Comparison of ENCODE assay signal across 8 cellular contexts in genomic region chr3:129161860-129162271, GRCh38. TPM values are rescaled to one million over a fixed set of nuclear protein-coding genes. Genes with fewer than 3 reads are reported as not detected.
DNase-seq lines count a peak whose midpoint lies in the region; ATAC-seq and TF ChIP-seq lines count a peak whose summit lies in the region.

No MANE protein-coding gene starts in this region.

- H3K27ac ChIP-seq in right cardiac atrium (ENCODE audit: low read length) (peak overlapping the region; percentile 97), gastrocnemius medialis (peak overlapping the region; percentile 93 to 97 (median 96))

- peak in 1 of 5 experiments; percentile 25 for TF ChIP-seq CTCF in gastrocnemius medialis (IDR thresholded peaks at IDR 0.05 in 4 of 5, conservative IDR thresholded peaks at IDR 0.05 in 1 of 5)

- under 1% methylated on average over 12 of the region's 12 CpGs for WGBS in right cardiac atrium

- H3K4me1 Mint-ChIP-seq in activated naive CD8-positive, alpha-beta T cell (ENCODE audit: low read depth), result peaks cover 38% of the 10 kb centered on the region

- H3K4me1 ChIP-seq in right cardiac atrium (ENCODE audit: control insufficient read depth, insufficient read depth, low read length) (peaks cover 5% of the 10 kb centered on the region), gastrocnemius medialis (peaks cover 26 to 36% of the 10 kb centered on the region in 2 donors)

- H3K27ac Mint-ChIP-seq in activated naive CD8-positive, alpha-beta T cell, result peak overlapping the region; percentile 100

- H3K36me3 ChIP-seq in MG63, result peaks cover 40% of the 10 kb centered on the region
- peaks cover 0 to 41% of the 10 kb centered on the region in 2 donors for H3K36me3 ChIP-seq in gastrocnemius medialis

- H3K4me3 Mint-ChIP-seq in activated naive CD8-positive, alpha-beta T cell, result peak overlapping the region; percentile 97

- TF ChIP-seq POLR2A in gastrocnemius medialis (IDR thresholded peaks at IDR 0.05), result no peak

- H3K27me3 ChIP-seq in MG63, result no peaks in the 10 kb centered on the region
- H3K27me3 ChIP-seq in right cardiac atrium (ENCODE audit: control insufficient read depth, insufficient read depth), result no peaks in the 10 kb centered on the region
- H3K27me3 ChIP-seq in gastrocnemius medialis, result no peaks in the 10 kb centered on the region

- ATAC-seq in Right ventricle myocardium inferior, result peak; percentile 1
- peak; percentile 2 to 26 for ATAC-seq in right cardiac atrium
- peak; percentile 38 to 48 for ATAC-seq in gastrocnemius medialis

- H3K4me3 ChIP-seq in MG63 (peak overlapping the region; percentile 72), right cardiac atrium (ENCODE audit: low read length) (peak overlapping the region; percentile 99), gastrocnemius medialis (peak overlapping the region; percentile 76 to 97 (median 84))

- no peaks in the 10 kb centered on the region for H3K27me3 Mint-ChIP-seq in activated naive CD8-positive, alpha-beta T cell

- H3K9me3 ChIP-seq in MG63, result no peaks in the 10 kb centered on the region
- H3K9me3 ChIP-seq in right cardiac atrium (ENCODE audit: control insufficient read depth, low read length), result no peaks in the 10 kb centered on the region
- H3K9me3 ChIP-seq in gastrocnemius medialis, result no peaks in the 10 kb centered on the region

- in situ Hi-C loops in gastrocnemius medialis (cut with MboI; ENCODE audit: low sequenced_read_pairs in 4 of 4), result no loop called here

- intact Hi-C loops in Right ventricle myocardium inferior (cut with DNase I), result loop anchor here (1.0 kb wide), 2 partner anchors 63 to 83 kb away; no protein-coding TSS in a partner anchor
- intact Hi-C loops in cardiac septum (cut with DNase I), result loop anchor here (1.0 kb wide), 2 partner anchors 63 to 87 kb away; partner anchors contain the start of gene COPG1
- intact Hi-C loops in right cardiac atrium (cut with DNase I), result no loop called here
- intact Hi-C loops in gastrocnemius medialis (cut with DNase I; ENCODE audit: low total_unique reads), result loop anchor here (1.0 kb wide), 3 partner anchors 63 to 87 kb away; partner anchors contain the start of gene COPG1

- peaks cover 5% of the 10 kb centered on the region for H3K36me3 Mint-ChIP-seq in activated naive CD8-positive, alpha-beta T cell

- DNase-seq in Right ventricle myocardium inferior (ENCODE audit: missing footprints), result no peak
- DNase-seq in cardiac septum (ENCODE audit: low spot score), result no peak
- DNase-seq in MG63, result peak; percentile 39
- DNase-seq in right cardiac atrium, result no peak
- peak; percentile 61 to 71 for DNase-seq in gastrocnemius medialis
- no peak for DNase-seq in foreskin melanocyte
- DNase-seq in HuH-7.5 (ENCODE audit: low spot score), result no peak

- H3K9me3 Mint-ChIP-seq in activated naive CD8-positive, alpha-beta T cell (ENCODE audit: low read depth), result no peaks in the 10 kb centered on the region

RNA-seq across cellular contexts. Expression of gene ISY1, which starts 1.0 kb away (rescaled TPM):
- total RNA-seq in Right ventricle myocardium inferior, result 25.1 TPM
- 23.9 TPM for total RNA-seq in cardiac septum
- total RNA-seq in MG63 (2014; rRNA removed; shearing (Covaris generic); ENCODE audit: low replicate concordance), result 64.0 and 107 TPM in 2 replicates
- 10 to 100 TPM; 22.7 to 30.6 (median 27.3) TPM for total RNA-seq in right cardiac atrium
- 17.4 TPM for polyA plus RNA-seq in right cardiac atrium
- total RNA-seq in gastrocnemius medialis, result 10 to 100 TPM; 19.6 to 34.9 (median 22.3) TPM

RNA-seq across cellular contexts. Expression of gene CNBP, which starts 21.8 kb away (rescaled TPM):
- 458 TPM for total RNA-seq in Right ventricle myocardium inferior
- 458 TPM for total RNA-seq in cardiac septum
- total RNA-seq in MG63 (2014; rRNA removed; shearing (Covaris generic); ENCODE audit: low replicate concordance), result 344 and 476 TPM in 2 replicates
- 100 to 1,000 TPM; 368 to 537 (median 429) TPM for total RNA-seq in right cardiac atrium
- polyA plus RNA-seq in right cardiac atrium, result 453 TPM
- 1,000 to 10,000 TPM in 2 of 4 donors, 100 to 1,000 TPM in 2; 784 to 1,263 (median 979) TPM for total RNA-seq in gastrocnemius medialis

RNA-seq across cellular contexts. Expression of gene RAB43, which starts 40.3 kb away (rescaled TPM):
- total RNA-seq in Right ventricle myocardium inferior (3.4 TPM), cardiac septum (3.4 TPM), right cardiac atrium (1 to 10 TPM; 6.2 to 8.7 (median 7.4) TPM), gastrocnemius medialis (1 to 10 TPM; 1.1 to 3.9 (median 2.5) TPM)
- total RNA-seq in MG63 (2014; rRNA removed; shearing (Covaris generic); ENCODE audit: low replicate concordance), result 10.7 and 13.6 TPM in 2 replicates
- 4.7 TPM for polyA plus RNA-seq in right cardiac atrium

Comparison
In these comparisons a context has a peak if more than half of its experiments do, and no peak if none do; other contexts are left out.
1. intact Hi-C loops: an anchor here in Right ventricle myocardium inferior (1.0 kb wide), cardiac septum (1.0 kb wide) and gastrocnemius medialis (1.0 kb wide); none called in right cardiac atrium.
2. DNase-seq: peak in MG63 (single experiment) and gastrocnemius medialis (2 of 2); none in Right ventricle myocardium inferior (single experiment), cardiac septum (single experiment), right cardiac atrium (0 of 3), foreskin melanocyte (single experiment) and HuH-7.5 (single experiment).
3. Peak in every context shown above with its lines, with median percentiles within 50 percentile points of each other: ATAC-seq and H3K4me3 ChIP-seq.